ENCODE assay signal across 26 cellular contexts in the genomic region with DNA sequence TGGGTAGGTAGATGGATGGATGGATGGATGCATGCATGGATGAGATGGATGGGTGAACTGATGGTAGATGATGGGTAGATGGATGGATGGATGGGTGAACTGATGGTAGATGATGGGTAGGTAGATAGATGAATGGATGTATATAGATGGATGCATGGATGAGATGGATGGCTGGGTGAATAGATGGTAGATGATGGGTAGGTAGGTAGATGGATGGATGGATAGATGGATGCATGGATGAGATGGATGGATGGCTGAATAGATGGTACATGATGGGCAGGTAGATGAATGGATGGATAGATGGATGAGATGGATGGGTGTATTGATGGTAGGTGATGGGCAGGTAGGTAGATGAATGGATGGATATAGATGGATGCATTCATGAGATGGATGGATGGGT.
"Had no signal": no experiment of that assay in that cellular context is flagged by ENCODE, and none has a peak within 500 bp of the region (broad histone marks: within the 10 kb centered on the region; RNA-seq: fewer than 3 reads in every experiment).

No MANE protein-coding gene starts in this region.

- FAIRE-seq: endometrium, islet of Langerhans, keratinocyte had no signal

- H3K4me3 Mint-ChIP-seq: dendritic cell treated with granulocyte-macrophage colony-stimulating factor and Interleukin-4, amounts not matched to agents 40 ng/mL and 50 ng/mL, for 4 days; effector memory CD8-positive, alpha-beta T cell; endodermal cell; mesothelial cell of epicardium; naive B cell had no signal

- H3K36me3 Mint-ChIP-seq: naive B cell had no signal

- H3K27me3 ChIP-seq: esophagus squamous epithelium, gastrocnemius medialis, heart right ventricle, left lung had no signal

- H3K27me3 Mint-ChIP-seq: dendritic cell treated with granulocyte-macrophage colony-stimulating factor and Interleukin-4, amounts not matched to agents 40 ng/mL and 50 ng/mL, for 4 days; effector memory CD8-positive, alpha-beta T cell; naive B cell had no signal

- H3K9me3 Mint-ChIP-seq: dendritic cell treated with granulocyte-macrophage colony-stimulating factor and Interleukin-4, amounts not matched to agents 40 ng/mL and 50 ng/mL, for 4 days; effector memory CD8-positive, alpha-beta T cell; endodermal cell; mesothelial cell of epicardium; naive B cell had no signal

- DNase-seq: cortex of kidney; effector CD8-positive, alpha-beta T cell; effector memory CD8-positive, alpha-beta T cell; endodermal cell; erythroblast; esophagus squamous epithelium; foreskin fibroblast; foreskin melanocyte; glutamatergic neuron; heart right ventricle; hippocampal formation; left cardiac atrium; left ventricle myocardium superior; mesenchymal stem cell; mucosa of descending colon; naive B cell had no signal

- ATAC-seq: effector memory CD8-positive, alpha-beta T cell; esophagus mucosa; gastrocnemius medialis; heart right ventricle; left cardiac atrium; left lung; left ventricle myocardium superior; lower lobe of right lung; mucosa of descending colon had no signal

- H3K9me3 ChIP-seq: esophagus squamous epithelium, gastrocnemius medialis, heart right ventricle, left lung, lower lobe of right lung, mucosa of descending colon had no signal

- H3K4me3 ChIP-seq: esophagus squamous epithelium, gastrocnemius medialis, heart right ventricle, left lung, lower lobe of right lung, mucosa of descending colon had no signal

- H3K27ac ChIP-seq: epithelial cell of prostate, esophagus squamous epithelium, gastrocnemius medialis, heart right ventricle, left lung, lower lobe of right lung had no signal

- H3K27ac Mint-ChIP-seq: dendritic cell treated with granulocyte-macrophage colony-stimulating factor and Interleukin-4, amounts not matched to agents 40 ng/mL and 50 ng/mL, for 4 days; effector memory CD8-positive, alpha-beta T cell; endodermal cell; mesothelial cell of epicardium; naive B cell had no signal

- H3K4me1 Mint-ChIP-seq: endodermal cell, mesothelial cell of epicardium had no signal

- H3K4me1 ChIP-seq: esophagus squamous epithelium, gastrocnemius medialis, heart right ventricle, left lung, lower lobe of right lung had no signal
